33 cellular contexts compared by ENCODE assay signal in genomic region chr4:189597341-189597740, GRCh38.
"Had no signal": no experiment of that assay in that cellular context is flagged by ENCODE, and none has a peak within 500 bp of the region (broad histone marks: within the 10 kb centered on the region; RNA-seq: fewer than 3 reads in every experiment).

No MANE protein-coding gene starts in this region.

- ATAC-seq: Panc1, Right ventricle myocardium inferior had no signal

- DNase-seq: Karpas-422, MG63, NCI-H1048, NCI-H1092 treated with DMSO at 0.1 percent for 48 hours, NCI-H1105 treated with DMSO at 0.1 percent for 48 hours, NCI-H1417, NCI-H1436, NCI-H146, NCI-H1694, NCI-H187, NCI-H1930, NCI-H2029 treated with DMSO at 0.1 percent for 48 hours, NCI-H2081 treated with DMSO at 0.1 percent for 48 hours, NCI-H2107, NCI-H2171, NCI-H226, NCI-H446 treated with DMSO at 0.1 percent for 48 hours, NCI-H510A, NCI-H524, NCI-H526, NCI-H69, NCI-H748 treated with DMSO at 0.1 percent for 48 hours, NCI-H82, PC-9, SHP77, SIG-M5, SK-N-SH, SW 1271 had no signal

- H3K27ac ChIP-seq: KMS-11, PC-9, RWPE1, SJSA1 had no signal

- H3K9me3 ChIP-seq: MG63, SJSA1, SK-N-SH had no signal

- H2AFZ ChIP-seq: PC-9 had no signal

- H3K4me1 ChIP-seq: SJSA1 had no signal

- H3K9me2 ChIP-seq: SK-N-SH had no signal

- H3K27me3 ChIP-seq: MG63, SJSA1 had no signal

- H3K36me3 ChIP-seq: MG63, SJSA1 had no signal

- H3K4me3 ChIP-seq: MG63, PC-9, SJSA1 had no signal

- H3K4me2 ChIP-seq: KMS-11, PC-9, SK-N-SH had no signal

- H3K9ac ChIP-seq: KMS-11, SK-N-SH had no signal
